8 cellular contexts compared by ENCODE assay signal in the genomic region with DNA sequence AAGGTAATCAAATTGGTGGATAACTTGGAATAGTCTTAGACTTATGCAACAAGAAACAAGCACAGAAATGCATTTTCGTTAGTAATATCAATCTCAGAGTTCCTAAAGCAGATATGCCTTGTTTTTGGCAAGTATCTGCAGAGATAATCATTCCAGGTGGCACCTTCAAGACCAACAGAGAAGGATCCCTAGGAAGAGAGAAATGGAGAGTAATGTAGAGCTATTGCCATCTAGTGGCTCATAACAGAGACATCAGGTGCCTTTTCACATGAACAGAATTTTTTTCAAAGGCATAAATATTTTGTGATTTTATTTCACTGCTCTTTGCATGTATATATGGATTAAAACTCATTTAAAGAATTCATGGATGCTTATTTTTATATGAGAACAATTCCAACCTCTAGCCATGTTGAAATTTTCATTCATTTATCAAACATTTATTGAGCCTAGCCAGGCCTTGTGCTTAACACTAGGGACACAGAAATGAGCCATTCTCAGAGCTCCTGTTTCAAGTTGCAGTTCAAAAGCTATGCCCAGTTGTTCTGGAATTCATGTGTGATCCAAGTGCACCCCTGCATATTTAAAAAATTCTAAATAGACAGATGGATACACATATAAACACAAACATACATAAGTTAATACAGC.
DNase-seq lines count a peak whose midpoint lies in the region; ATAC-seq and TF ChIP-seq lines count a peak whose summit lies in the region.

No MANE protein-coding gene starts in this region.

- peak; percentile 65 for TF ChIP-seq CTCF in GM12872 (IDR thresholded peaks at IDR 0.05; ENCODE audit: insufficient read depth, low read depth, low read length)
- no peak for TF ChIP-seq CTCF in HEK293 (tag by site-specific recombination; IDR thresholded peaks at IDR 0.05)
- TF ChIP-seq CTCF in hepatocyte (IDR thresholded peaks at IDR 0.05; ENCODE audit: poor library complexity): peak; percentile 84
- TF ChIP-seq CTCF in upper lobe of left lung (IDR thresholded peaks at IDR 0.05): peak; percentile 34 to 63 (median 50)

- no peaks in the 10 kb centered on the region for H3K9me3 ChIP-seq in HEK293 (ENCODE audit: control insufficient read depth, insufficient read depth, low read depth, low read length)
- H3K9me3 ChIP-seq in hepatocyte (ENCODE audit: low read depth): no peaks in the 10 kb centered on the region
- no peaks in the 10 kb centered on the region for H3K9me3 ChIP-seq in upper lobe of left lung

- CTCF ChIA-PET in HEK293 (lab: Yijun Ruan, JAX): interaction anchor here (0.5 to 3.3 kb wide), 25 partner anchors 10 to 1755 kb away, joined by 3 to 77 read pairs (median 3); no protein-coding TSS in a partner anchor

- H3K27ac ChIP-seq in HEK293 (ENCODE audit: extremely low read depth, low read depth, low read length): no peak overlapping the region
- no peak overlapping the region for H3K27ac ChIP-seq in hepatocyte
- no peak overlapping the region for H3K27ac ChIP-seq in upper lobe of left lung

- 0% methylated on average over 1 of the region's 1 CpG for WGBS in hepatocyte (ENCODE audit: low lambda C conversion rate, missing lambda C conversion rate)
- WGBS in upper lobe of left lung, 2 donors: 0 to 9% methylated on average over 1 of the region's 1 CpG

- DNase-seq in NCI-H1105 (lab: John Stamatoyannopoulos, UW) (peak; percentile 47), SKM-1 treated with dmso at 0.1 percent for 144 hours (lab: John Stamatoyannopoulos, UW; ENCODE audit: unreplicated experiment) (peak; percentile 4), hepatocyte (ENCODE audit: low spot score) (peak; percentile 55), upper lobe of left lung (no peak), immature natural killer cell (no peak)
- no peak for DNase-seq in activated effector memory CD4-positive, alpha-beta T cell treated with Interleukin-2 at 50 U/mL for 16 hours

- H3K36me3 ChIP-seq in HEK293 (ENCODE audit: control insufficient read depth in 2 of 2, insufficient read depth in 1 of 2, low read length in 2 of 2) (no peaks in the 10 kb centered on the region), hepatocyte (replicated peaks; ENCODE audit: insufficient read depth, low read depth) (no peaks in the 10 kb centered on the region), upper lobe of left lung (no peaks in the 10 kb centered on the region)

- peak in 1 of 2 donors; percentile 62 for ATAC-seq in upper lobe of left lung (ENCODE audit: low FRiP score in 2 of 2)

- H4K20me1 ChIP-seq in hepatocyte (ENCODE audit: insufficient read depth, poor library complexity, severe bottlenecking): no peaks in the 10 kb centered on the region

- no peak overlapping the region for H3K4me3 ChIP-seq in HEK293 (ENCODE audit: low read depth, low read length)
- H3K4me3 ChIP-seq in hepatocyte: no peak overlapping the region
- H3K4me3 ChIP-seq in upper lobe of left lung: no peak overlapping the region

- POLR2A ChIA-PET in HEK293 (lab: Yijun Ruan, JAX): no interaction called here

- H3K9me3 Mint-ChIP-seq in immature natural killer cell: peaks cover 0 to 6% (median 2%) of the 10 kb centered on the region in 6 donors

- no peaks in the 10 kb centered on the region for H3K36me3 Mint-ChIP-seq in immature natural killer cell

- H2AFZ ChIP-seq in hepatocyte: no peak overlapping the region

- H3K4me3 Mint-ChIP-seq in immature natural killer cell: no peak overlapping the region

- H3K4me1 ChIP-seq in HEK293 (ENCODE audit: control insufficient read depth, insufficient read depth, low read length): no peaks in the 10 kb centered on the region
- peaks cover 9% of the 10 kb centered on the region for H3K4me1 ChIP-seq in hepatocyte (ENCODE audit: insufficient read depth)
- no peaks in the 10 kb centered on the region for H3K4me1 ChIP-seq in upper lobe of left lung

- peak overlapping the region; percentile 3 for H3K4me2 ChIP-seq in hepatocyte

- H3K4me1 Mint-ChIP-seq in immature natural killer cell: no peaks in the 10 kb centered on the region

- no peak for TF ChIP-seq EP300 in upper lobe of left lung (IDR thresholded peaks at IDR 0.05)

- no peak overlapping the region for H3K27ac Mint-ChIP-seq in immature natural killer cell

- no peaks in the 10 kb centered on the region for H3K9me2 ChIP-seq in hepatocyte (replicated peaks; ENCODE audit: insufficient read depth)

- no peak for TF ChIP-seq POLR2A in upper lobe of left lung (IDR thresholded peaks at IDR 0.05)

- no peaks in the 10 kb centered on the region for H3K27me3 Mint-ChIP-seq in immature natural killer cell (ENCODE audit: low read depth in 3 of 3)

- H3K27me3 ChIP-seq in hepatocyte (peaks cover 3% of the 10 kb centered on the region), upper lobe of left lung (no peaks in the 10 kb centered on the region)

- no peaks in the 10 kb centered on the region for H3K79me2 ChIP-seq in hepatocyte

TF ChIP-seq in HEK293, 187 proteins besides CTCF, POLR2A, EP300 and RAD21:
- TF ChIP-seq ZNF654 (tag by site-specific recombination; IDR thresholded peaks at IDR 0.05; ENCODE audit: low read depth) (peak; percentile 70), ZNF114 (tag by site-specific recombination; IDR thresholded peaks at IDR 0.05) (no peak)

Comparison
In these comparisons a context has a peak if more than half of its experiments do, and no peak if none do; other contexts are left out.
1. DNase-seq: peak in NCI-H1105 (single experiment), SKM-1 treated with dmso at 0.1 percent for 144 hours (single experiment) and hepatocyte (single experiment); none in upper lobe of left lung (0 of 2), activated effector memory CD4-positive, alpha-beta T cell treated with Interleukin-2 at 50 U/mL for 16 hours (single experiment) and immature natural killer cell (0 of 3).